In the genomic region with DNA sequence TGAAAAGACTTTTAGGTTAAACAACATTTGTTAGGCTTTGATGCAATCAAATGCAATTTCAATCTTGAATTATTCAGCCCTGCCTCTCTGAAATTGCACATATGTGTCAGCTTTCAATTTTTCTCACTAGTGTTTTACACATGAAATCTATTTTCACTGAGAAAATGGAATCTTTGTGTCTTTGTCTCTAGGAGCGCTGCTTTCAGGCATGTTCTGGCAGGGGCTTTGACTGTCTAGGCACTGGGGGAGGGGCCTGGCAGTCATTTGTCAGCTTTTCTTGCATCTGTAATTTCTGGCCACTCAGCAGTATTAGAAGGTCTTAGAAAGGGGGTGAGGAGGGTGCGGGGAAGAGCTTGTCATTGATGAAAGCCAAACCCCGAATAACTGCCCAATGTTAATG, we compare ENCODE assay signal across 1 cellular context.
TF ChIP-seq lines count a peak whose summit lies in the region.

No MANE protein-coding gene starts in this region.

TF ChIP-seq in HEK293T, 16 proteins besides CTCF, POLR2A, EP300 and RAD21 (continued from another document):
- TF ChIP-seq CTBP1 (IDR thresholded peaks at IDR 0.05; ENCODE audit: borderline replicate concordance) (no peak), SUZ12 (IDR thresholded peaks at IDR 0.05) (no peak), ZNF384 (IDR thresholded peaks at IDR 0.05) (no peak), NFRKB (IDR thresholded peaks at IDR 0.05) (no peak)
